8 cellular contexts compared by ENCODE assay signal in genomic region chr12:120971299-120972180, GRCh38. TPM values are rescaled to one million over a fixed set of nuclear protein-coding genes. Genes with fewer than 3 reads are reported as not detected.
DNase-seq lines count a peak whose midpoint lies in the region; ATAC-seq and TF ChIP-seq lines count a peak whose summit lies in the region.

No MANE protein-coding gene starts in this region.

- 28 to 31% methylated on average over 13 of the region's 13 CpGs for WGBS in body of pancreas, 2 donors

- TF ChIP-seq CTCF in body of pancreas (IDR thresholded peaks at IDR 0.05) = peak in 6 of 7 experiments; percentile 50 to 72 (median 63)

- H3K4me3 Mint-ChIP-seq in immature natural killer cell = no peak overlapping the region

- no peaks in the 10 kb centered on the region for H3K9me3 ChIP-seq in body of pancreas

- peaks cover 37% of the 10 kb centered on the region for H3K4me1 ChIP-seq in body of pancreas

- peaks cover 2 to 9% (median 2%) of the 10 kb centered on the region in 3 donors for H3K27me3 Mint-ChIP-seq in immature natural killer cell (ENCODE audit: low read depth in 3 of 3)

- H3K36me3 ChIP-seq in body of pancreas (replicated peaks in 1 of 2; ENCODE audit: insufficient read depth in 1 of 2, low read depth in 2 of 2) = peaks cover 0 to 13% of the 10 kb centered on the region in 2 donors

- ATAC-seq in body of pancreas (peak; percentile 70), GM18505 (IDR thresholded peaks at IDR 0.05; ENCODE audit: unreplicated experiment) (no peak)
- peak; percentile 88 for ATAC-seq in stimulated activated naive CD8-positive, alpha-beta T cell treated with anti-CD3 and anti-CD28 coated beads, Interleukin-15, Interleukin-2, amounts not matched to agents 100 U/mL and 50 U/mL, for 24 hours

- peak; percentile 21 for DNase-seq in stimulated activated CD4-positive, alpha-beta T cell treated with anti-CD3 and anti-CD28 coated beads, Interleukin-15, amount 100 ng/mL, for 24 hours
- DNase-seq in stimulated activated CD4-positive, alpha-beta T cell treated with anti-CD3 and anti-CD28 coated beads, Interleukin-1b, Interleukin-23, amount 100 ng/mL, for 48 hours = no peak
- DNase-seq in LoVo (ENCODE audit: low spot score) = peak; percentile 70
- peak; percentile 22 to 35 for DNase-seq in SHP77 (lab: John Stamatoyannopoulos, UW)
- peak in 2 of 4 donors; percentile 29 to 61 for DNase-seq in body of pancreas
- peak; percentile 28 to 54 (median 36) for DNase-seq in immature natural killer cell
- no peak for DNase-seq in stimulated activated naive CD8-positive, alpha-beta T cell treated with anti-CD3 and anti-CD28 coated beads, Interleukin-15, Interleukin-2, amounts not matched to agents 100 U/mL and 50 U/mL, for 24 hours

- peaks cover 0 to 2% of the 10 kb centered on the region in 2 donors for H3K4me1 Mint-ChIP-seq in immature natural killer cell

- H3K27ac ChIP-seq in body of pancreas = no peak overlapping the region

- no peak for TF ChIP-seq POLR2A in body of pancreas (IDR thresholded peaks at IDR 0.05)
- no peak for TF ChIP-seq POLR2A in GM18505 (IDR thresholded peaks at IDR 0.05; ENCODE audit: borderline replicate concordance, extremely low read depth, insufficient read depth, insufficient read length)

- no peak overlapping the region for H3K27ac Mint-ChIP-seq in immature natural killer cell

- intact Hi-C loops in body of pancreas (cut with DNase I) = no loop called here

- H3K4me3 ChIP-seq in body of pancreas = no peak overlapping the region

- H3K36me3 Mint-ChIP-seq in immature natural killer cell = no peaks in the 10 kb centered on the region

- H3K27me3 ChIP-seq in body of pancreas = no peaks in the 10 kb centered on the region

- H3K9me3 Mint-ChIP-seq in immature natural killer cell = no peaks in the 10 kb centered on the region

RNA-seq across cellular contexts. Expression of gene HNF1A, which starts 6.8 kb away (rescaled TPM):
- 10 to 100 TPM; 11.9 to 13.2 TPM for total RNA-seq in body of pancreas
- polyA plus RNA-seq in immature natural killer cell = not detected

RNA-seq across cellular contexts. Expression of gene C12orf43, which starts 44.7 kb away (rescaled TPM):
- 10 to 100 TPM in 1 of 2 donors, 1 to 10 TPM in 1; 6.7 to 11.5 TPM for total RNA-seq in body of pancreas
- polyA plus RNA-seq in immature natural killer cell = 10 to 100 TPM; 11.8 to 24.8 (median 23.9) TPM

Comparison
In these comparisons a context has a peak if more than half of its experiments do, and no peak if none do; other contexts are left out.
1. DNase-seq: peak in stimulated activated CD4-positive, alpha-beta T cell treated with anti-CD3 and anti-CD28 coated beads, Interleukin-15, amount 100 ng/mL, for 24 hours (single experiment), LoVo (single experiment), SHP77 (2 of 2) and immature natural killer cell (3 of 3); none in stimulated activated CD4-positive, alpha-beta T cell treated with anti-CD3 and anti-CD28 coated beads, Interleukin-1b, Interleukin-23, amount 100 ng/mL, for 48 hours (single experiment) and stimulated activated naive CD8-positive, alpha-beta T cell treated with anti-CD3 and anti-CD28 coated beads, Interleukin-15, Interleukin-2, amounts not matched to agents 100 U/mL and 50 U/mL, for 24 hours (single experiment).